1 cellular context compared by ENCODE assay signal in genomic region chr3:4466783-4467521, GRCh38.
TF ChIP-seq lines count a peak whose summit lies in the region.

SUMF1 (minus strand) TSS chr3:4467269; CDS start chr3:4467245, 24 bp downstream.

TF ChIP-seq in GM12878, 131 proteins besides CTCF, POLR2A, EP300 and RAD21 (continued from another document and continues in another):
- TF ChIP-seq SPI1 (IDR thresholded peaks at IDR 0.05; ENCODE audit: borderline replicate concordance, insufficient read depth, low read depth, low read length): 0 out of 2 replicates have a peak, but pooled peaks have one; percentile 2
- no peak for TF ChIP-seq CHD2 (IDR thresholded peaks at IDR 0.05; ENCODE audit: borderline replicate concordance, low read depth, low read length)
- TF ChIP-seq, protein P1, sequence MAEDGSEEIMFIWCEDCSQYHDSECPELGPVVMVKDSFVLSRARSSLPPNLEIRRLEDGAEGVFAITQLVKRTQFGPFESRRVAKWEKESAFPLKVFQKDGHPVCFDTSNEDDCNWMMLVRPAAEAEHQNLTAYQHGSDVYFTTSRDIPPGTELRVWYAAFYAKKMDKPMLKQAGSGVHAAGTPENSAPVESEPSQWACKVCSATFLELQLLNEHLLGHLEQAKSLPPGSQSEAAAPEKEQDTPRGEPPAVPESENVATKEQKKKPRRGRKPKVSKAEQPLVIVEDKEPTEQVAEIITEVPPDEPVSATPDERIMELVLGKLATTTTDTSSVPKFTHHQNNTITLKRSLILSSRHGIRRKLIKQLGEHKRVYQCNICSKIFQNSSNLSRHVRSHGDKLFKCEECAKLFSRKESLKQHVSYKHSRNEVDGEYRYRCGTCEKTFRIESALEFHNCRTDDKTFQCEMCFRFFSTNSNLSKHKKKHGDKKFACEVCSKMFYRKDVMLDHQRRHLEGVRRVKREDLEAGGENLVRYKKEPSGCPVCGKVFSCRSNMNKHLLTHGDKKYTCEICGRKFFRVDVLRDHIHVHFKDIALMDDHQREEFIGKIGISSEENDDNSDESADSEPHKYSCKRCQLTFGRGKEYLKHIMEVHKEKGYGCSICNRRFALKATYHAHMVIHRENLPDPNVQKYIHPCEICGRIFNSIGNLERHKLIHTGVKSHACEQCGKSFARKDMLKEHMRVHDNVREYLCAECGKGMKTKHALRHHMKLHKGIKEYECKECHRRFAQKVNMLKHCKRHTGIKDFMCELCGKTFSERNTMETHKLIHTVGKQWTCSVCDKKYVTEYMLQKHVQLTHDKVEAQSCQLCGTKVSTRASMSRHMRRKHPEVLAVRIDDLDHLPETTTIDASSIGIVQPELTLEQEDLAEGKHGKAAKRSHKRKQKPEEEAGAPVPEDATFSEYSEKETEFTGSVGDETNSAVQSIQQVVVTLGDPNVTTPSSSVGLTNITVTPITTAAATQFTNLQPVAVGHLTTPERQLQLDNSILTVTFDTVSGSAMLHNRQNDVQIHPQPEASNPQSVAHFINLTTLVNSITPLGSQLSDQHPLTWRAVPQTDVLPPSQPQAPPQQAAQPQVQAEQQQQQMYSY (CRISPR knock-in tag; IDR thresholded peaks at IDR 0.05): no peak
- TF ChIP-seq BMI1 (IDR thresholded peaks at IDR 0.05; ENCODE audit: borderline replicate concordance): no peak
- TF ChIP-seq WRNIP1 (IDR thresholded peaks at IDR 0.05; ENCODE audit: borderline replicate concordance, low read depth, low read length): no peak
- TF ChIP-seq, protein P2, sequence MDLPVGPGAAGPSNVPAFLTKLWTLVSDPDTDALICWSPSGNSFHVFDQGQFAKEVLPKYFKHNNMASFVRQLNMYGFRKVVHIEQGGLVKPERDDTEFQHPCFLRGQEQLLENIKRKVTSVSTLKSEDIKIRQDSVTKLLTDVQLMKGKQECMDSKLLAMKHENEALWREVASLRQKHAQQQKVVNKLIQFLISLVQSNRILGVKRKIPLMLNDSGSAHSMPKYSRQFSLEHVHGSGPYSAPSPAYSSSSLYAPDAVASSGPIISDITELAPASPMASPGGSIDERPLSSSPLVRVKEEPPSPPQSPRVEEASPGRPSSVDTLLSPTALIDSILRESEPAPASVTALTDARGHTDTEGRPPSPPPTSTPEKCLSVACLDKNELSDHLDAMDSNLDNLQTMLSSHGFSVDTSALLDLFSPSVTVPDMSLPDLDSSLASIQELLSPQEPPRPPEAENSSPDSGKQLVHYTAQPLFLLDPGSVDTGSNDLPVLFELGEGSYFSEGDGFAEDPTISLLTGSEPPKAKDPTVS (IDR thresholded peaks at IDR 0.05; ENCODE audit: low read depth, low read length): no peak
- peak; percentile 99 for TF ChIP-seq SIN3A (IDR thresholded peaks at IDR 0.05; ENCODE audit: low read depth, low read length)
- TF ChIP-seq HDAC6 (IDR thresholded peaks at IDR 0.05; ENCODE audit: unreplicated experiment): peak; percentile 64
- TF ChIP-seq NFXL1 (IDR thresholded peaks at IDR 0.05; ENCODE audit: borderline replicate concordance): no peak
- TF ChIP-seq, protein P3, sequence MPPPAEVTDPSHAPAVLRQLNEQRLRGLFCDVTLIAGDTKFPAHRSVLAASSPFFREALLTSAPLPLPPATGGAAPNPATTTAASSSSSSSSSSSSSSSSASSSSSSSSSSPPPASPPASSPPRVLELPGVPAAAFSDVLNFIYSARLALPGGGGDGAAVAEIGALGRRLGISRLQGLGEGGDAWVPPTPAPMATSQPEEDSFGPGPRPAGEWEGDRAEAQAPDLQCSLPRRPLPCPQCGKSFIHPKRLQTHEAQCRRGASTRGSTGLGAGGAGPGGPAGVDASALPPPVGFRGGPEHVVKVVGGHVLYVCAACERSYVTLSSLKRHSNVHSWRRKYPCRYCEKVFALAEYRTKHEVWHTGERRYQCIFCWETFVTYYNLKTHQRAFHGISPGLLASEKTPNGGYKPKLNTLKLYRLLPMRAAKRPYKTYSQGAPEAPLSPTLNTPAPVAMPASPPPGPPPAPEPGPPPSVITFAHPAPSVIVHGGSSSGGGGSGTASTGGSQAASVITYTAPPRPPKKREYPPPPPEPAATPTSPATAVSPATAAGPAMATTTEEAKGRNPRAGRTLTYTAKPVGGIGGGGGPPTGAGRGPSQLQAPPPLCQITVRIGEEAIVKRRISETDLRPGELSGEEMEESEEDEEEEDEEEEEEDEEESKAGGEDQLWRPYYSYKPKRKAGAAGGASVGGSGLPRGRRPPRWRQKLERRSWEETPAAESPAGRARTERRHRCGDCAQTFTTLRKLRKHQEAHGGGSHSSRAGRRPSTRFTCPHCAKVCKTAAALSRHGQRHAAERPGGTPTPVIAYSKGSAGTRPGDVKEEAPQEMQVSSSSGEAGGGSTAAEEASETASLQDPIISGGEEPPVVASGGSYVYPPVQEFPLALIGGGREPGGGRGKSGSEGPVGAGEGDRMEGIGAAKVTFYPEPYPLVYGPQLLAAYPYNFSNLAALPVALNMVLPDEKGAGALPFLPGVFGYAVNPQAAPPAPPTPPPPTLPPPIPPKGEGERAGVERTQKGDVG (CRISPR knock-in tag; IDR thresholded peaks at IDR 0.05): no peak
- no peak for TF ChIP-seq SUPT20H (IDR thresholded peaks at IDR 0.05; ENCODE audit: borderline replicate concordance, control insufficient read depth, low read depth, low read length)
- TF ChIP-seq HDGF (IDR thresholded peaks at IDR 0.05): no peak
- TF ChIP-seq CEBPZ (IDR thresholded peaks at IDR 0.05; ENCODE audit: low read depth, low read length): no peak
- no peak for TF ChIP-seq TCF7 (IDR thresholded peaks at IDR 0.05; ENCODE audit: borderline replicate concordance)
- no peak for TF ChIP-seq BACH1 (IDR thresholded peaks at IDR 0.05; ENCODE audit: borderline replicate concordance)
- TF ChIP-seq, protein P4, sequence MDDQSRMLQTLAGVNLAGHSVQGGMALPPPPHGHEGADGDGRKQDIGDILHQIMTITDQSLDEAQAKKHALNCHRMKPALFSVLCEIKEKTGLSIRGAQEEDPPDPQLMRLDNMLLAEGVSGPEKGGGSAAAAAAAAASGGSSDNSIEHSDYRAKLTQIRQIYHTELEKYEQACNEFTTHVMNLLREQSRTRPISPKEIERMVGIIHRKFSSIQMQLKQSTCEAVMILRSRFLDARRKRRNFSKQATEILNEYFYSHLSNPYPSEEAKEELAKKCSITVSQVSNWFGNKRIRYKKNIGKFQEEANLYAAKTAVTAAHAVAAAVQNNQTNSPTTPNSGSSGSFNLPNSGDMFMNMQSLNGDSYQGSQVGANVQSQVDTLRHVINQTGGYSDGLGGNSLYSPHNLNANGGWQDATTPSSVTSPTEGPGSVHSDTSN (IDR thresholded peaks at IDR 0.05; ENCODE audit: insufficient replicate concordance, low read depth, low read length): no peak
- TF ChIP-seq, protein P5, sequence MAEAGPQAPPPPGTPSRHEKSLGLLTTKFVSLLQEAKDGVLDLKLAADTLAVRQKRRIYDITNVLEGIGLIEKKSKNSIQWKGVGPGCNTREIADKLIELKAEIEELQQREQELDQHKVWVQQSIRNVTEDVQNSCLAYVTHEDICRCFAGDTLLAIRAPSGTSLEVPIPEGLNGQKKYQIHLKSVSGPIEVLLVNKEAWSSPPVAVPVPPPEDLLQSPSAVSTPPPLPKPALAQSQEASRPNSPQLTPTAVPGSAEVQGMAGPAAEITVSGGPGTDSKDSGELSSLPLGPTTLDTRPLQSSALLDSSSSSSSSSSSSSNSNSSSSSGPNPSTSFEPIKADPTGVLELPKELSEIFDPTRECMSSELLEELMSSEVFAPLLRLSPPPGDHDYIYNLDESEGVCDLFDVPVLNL (IDR thresholded peaks at IDR 0.05; ENCODE audit: low read depth, low read length): no peak
- peak; percentile 90; the same call in 1 of the 2 replicates for TF ChIP-seq RB1 (IDR thresholded peaks at IDR 0.05; ENCODE audit: borderline replicate concordance)
- TF ChIP-seq GATAD2B (conservative IDR thresholded peaks at IDR 0.05; ENCODE audit: low read depth): 0 out of 2 replicates have a peak, but pooled peaks have one; percentile 76
- TF ChIP-seq, protein P6, sequence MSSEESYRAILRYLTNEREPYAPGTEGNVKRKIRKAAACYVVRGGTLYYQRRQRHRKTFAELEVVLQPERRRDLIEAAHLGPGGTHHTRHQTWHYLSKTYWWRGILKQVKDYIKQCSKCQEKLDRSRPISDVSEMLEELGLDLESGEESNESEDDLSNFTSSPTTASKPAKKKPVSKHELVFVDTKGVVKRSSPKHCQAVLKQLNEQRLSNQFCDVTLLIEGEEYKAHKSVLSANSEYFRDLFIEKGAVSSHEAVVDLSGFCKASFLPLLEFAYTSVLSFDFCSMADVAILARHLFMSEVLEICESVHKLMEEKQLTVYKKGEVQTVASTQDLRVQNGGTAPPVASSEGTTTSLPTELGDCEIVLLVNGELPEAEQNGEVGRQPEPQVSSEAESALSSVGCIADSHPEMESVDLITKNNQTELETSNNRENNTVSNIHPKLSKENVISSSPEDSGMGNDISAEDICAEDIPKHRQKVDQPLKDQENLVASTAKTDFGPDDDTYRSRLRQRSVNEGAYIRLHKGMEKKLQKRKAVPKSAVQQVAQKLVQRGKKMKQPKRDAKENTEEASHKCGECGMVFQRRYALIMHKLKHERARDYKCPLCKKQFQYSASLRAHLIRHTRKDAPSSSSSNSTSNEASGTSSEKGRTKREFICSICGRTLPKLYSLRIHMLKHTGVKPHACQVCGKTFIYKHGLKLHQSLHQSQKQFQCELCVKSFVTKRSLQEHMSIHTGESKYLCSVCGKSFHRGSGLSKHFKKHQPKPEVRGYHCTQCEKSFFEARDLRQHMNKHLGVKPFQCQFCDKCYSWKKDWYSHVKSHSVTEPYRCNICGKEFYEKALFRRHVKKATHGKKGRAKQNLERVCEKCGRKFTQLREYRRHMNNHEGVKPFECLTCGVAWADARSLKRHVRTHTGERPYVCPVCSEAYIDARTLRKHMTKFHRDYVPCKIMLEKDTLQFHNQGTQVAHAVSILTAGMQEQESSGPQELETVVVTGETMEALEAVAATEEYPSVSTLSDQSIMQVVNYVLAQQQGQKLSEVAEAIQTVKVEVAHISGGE (CRISPR knock-in tag; IDR thresholded peaks at IDR 0.05): no peak
- TF ChIP-seq PKNOX1 (IDR thresholded peaks at IDR 0.05): no peak
- TF ChIP-seq CREB1 (IDR thresholded peaks at IDR 0.05; ENCODE audit: low read depth): peak; percentile 9; the same call in 1 of the 2 replicates
- TF ChIP-seq TARDBP (IDR thresholded peaks at IDR 0.05; ENCODE audit: borderline replicate concordance): no peak; the same call in 1 of the 2 replicates
- TF ChIP-seq, protein P7, sequence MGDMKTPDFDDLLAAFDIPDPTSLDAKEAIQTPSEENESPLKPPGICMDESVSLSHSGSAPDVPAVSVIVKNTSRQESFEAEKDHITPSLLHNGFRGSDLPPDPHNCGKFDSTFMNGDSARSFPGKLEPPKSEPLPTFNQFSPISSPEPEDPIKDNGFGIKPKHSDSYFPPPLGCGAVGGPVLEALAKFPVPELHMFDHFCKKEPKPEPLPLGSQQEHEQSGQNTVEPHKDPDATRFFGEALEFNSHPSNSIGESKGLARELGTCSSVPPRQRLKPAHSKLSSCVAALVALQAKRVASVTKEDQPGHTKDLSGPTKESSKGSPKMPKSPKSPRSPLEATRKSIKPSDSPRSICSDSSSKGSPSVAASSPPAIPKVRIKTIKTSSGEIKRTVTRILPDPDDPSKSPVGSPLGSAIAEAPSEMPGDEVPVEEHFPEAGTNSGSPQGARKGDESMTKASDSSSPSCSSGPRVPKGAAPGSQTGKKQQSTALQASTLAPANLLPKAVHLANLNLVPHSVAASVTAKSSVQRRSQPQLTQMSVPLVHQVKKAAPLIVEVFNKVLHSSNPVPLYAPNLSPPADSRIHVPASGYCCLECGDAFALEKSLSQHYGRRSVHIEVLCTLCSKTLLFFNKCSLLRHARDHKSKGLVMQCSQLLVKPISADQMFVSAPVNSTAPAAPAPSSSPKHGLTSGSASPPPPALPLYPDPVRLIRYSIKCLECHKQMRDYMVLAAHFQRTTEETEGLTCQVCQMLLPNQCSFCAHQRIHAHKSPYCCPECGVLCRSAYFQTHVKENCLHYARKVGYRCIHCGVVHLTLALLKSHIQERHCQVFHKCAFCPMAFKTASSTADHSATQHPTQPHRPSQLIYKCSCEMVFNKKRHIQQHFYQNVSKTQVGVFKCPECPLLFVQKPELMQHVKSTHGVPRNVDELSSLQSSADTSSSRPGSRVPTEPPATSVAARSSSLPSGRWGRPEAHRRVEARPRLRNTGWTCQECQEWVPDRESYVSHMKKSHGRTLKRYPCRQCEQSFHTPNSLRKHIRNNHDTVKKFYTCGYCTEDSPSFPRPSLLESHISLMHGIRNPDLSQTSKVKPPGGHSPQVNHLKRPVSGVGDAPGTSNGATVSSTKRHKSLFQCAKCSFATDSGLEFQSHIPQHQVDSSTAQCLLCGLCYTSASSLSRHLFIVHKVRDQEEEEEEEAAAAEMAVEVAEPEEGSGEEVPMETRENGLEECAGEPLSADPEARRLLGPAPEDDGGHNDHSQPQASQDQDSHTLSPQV (IDR thresholded peaks at IDR 0.05): no peak
- peak; percentile 96 for TF ChIP-seq LARP7 (IDR thresholded peaks at IDR 0.05)
- no peak for TF ChIP-seq SMC3 (IDR thresholded peaks at IDR 0.05; ENCODE audit: borderline replicate concordance, low read length)
- no peak for TF ChIP-seq EED (IDR thresholded peaks at IDR 0.05; ENCODE audit: low read depth)
- peak; percentile 53 for TF ChIP-seq SIX5 (IDR thresholded peaks at IDR 0.05; ENCODE audit: low read depth, low read length, severe bottlenecking)
- TF ChIP-seq ZBED1 (IDR thresholded peaks at IDR 0.05; ENCODE audit: borderline replicate concordance): peak; percentile 14; the same call in 1 of the 2 replicates
- peak; percentile 51; the same call in 1 of the 2 replicates for TF ChIP-seq RUNX3 (IDR thresholded peaks at IDR 0.05; ENCODE audit: low read length)
- 0 out of 2 replicates have a peak, but pooled peaks have one; percentile 80 for TF ChIP-seq ASH2L (IDR thresholded peaks at IDR 0.05; ENCODE audit: borderline replicate concordance, low read depth)
